In the genomic region with DNA sequence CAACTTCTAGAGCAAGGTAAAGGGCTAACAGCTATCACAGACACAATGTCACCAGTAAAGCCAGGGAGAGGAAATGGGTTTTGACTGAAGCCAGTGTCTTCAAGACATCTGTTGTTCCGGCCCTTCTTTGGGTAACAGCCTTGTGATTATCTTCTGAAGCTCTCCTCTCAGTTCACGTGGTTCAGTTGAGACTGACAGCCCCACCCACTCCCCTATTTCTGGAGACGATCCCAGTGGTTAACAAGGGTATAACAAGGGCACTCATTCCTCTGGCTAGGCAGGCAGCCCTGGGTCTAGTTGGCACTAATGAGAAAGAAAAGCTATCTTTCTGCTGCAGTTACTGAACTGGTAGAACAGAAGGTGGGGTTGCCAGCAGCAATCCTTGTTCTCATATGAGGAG, we compare ENCODE assay signal across 1 cellular context.
TF ChIP-seq lines count a peak whose summit lies in the region.

No MANE protein-coding gene starts in this region.

TF ChIP-seq in K562, 482 proteins besides CTCF, POLR2A, EP300 and RAD21 (continued from another document):
- TF ChIP-seq, protein P1, sequence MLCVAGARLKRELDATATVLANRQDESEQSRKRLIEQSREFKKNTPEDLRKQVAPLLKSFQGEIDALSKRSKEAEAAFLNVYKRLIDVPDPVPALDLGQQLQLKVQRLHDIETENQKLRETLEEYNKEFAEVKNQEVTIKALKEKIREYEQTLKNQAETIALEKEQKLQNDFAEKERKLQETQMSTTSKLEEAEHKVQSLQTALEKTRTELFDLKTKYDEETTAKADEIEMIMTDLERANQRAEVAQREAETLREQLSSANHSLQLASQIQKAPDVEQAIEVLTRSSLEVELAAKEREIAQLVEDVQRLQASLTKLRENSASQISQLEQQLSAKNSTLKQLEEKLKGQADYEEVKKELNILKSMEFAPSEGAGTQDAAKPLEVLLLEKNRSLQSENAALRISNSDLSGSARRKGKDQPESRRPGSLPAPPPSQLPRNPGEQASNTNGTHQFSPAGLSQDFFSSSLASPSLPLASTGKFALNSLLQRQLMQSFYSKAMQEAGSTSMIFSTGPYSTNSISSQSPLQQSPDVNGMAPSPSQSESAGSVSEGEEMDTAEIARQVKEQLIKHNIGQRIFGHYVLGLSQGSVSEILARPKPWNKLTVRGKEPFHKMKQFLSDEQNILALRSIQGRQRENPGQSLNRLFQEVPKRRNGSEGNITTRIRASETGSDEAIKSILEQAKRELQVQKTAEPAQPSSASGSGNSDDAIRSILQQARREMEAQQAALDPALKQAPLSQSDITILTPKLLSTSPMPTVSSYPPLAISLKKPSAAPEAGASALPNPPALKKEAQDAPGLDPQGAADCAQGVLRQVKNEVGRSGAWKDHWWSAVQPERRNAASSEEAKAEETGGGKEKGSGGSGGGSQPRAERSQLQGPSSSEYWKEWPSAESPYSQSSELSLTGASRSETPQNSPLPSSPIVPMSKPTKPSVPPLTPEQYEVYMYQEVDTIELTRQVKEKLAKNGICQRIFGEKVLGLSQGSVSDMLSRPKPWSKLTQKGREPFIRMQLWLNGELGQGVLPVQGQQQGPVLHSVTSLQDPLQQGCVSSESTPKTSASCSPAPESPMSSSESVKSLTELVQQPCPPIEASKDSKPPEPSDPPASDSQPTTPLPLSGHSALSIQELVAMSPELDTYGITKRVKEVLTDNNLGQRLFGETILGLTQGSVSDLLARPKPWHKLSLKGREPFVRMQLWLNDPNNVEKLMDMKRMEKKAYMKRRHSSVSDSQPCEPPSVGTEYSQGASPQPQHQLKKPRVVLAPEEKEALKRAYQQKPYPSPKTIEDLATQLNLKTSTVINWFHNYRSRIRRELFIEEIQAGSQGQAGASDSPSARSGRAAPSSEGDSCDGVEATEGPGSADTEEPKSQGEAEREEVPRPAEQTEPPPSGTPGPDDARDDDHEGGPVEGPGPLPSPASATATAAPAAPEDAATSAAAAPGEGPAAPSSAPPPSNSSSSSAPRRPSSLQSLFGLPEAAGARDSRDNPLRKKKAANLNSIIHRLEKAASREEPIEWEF (CRISPR knock-in tag; IDR thresholded peaks at IDR 0.05): no peak
- TF ChIP-seq NFIC (IDR thresholded peaks at IDR 0.05) (no peak), ZNF263 (CRISPR knock-in tag; IDR thresholded peaks at IDR 0.05; ENCODE audit: borderline replicate concordance) (no peak), ZNF586 (CRISPR knock-in tag; conservative IDR thresholded peaks at IDR 0.05) (no peak), CXXC5 (CRISPR knock-in tag; IDR thresholded peaks at IDR 0.05) (no peak), NR2F6 (CRISPR knock-in tag; IDR thresholded peaks at IDR 0.05) (no peak), STAG1 (CRISPR knock-in tag; IDR thresholded peaks at IDR 0.05; ENCODE audit: borderline replicate concordance) (no peak), GTF2A2 (tag; IDR thresholded peaks at IDR 0.05) (no peak), NFIX (CRISPR knock-in tag; IDR thresholded peaks at IDR 0.05; ENCODE audit: low read depth) (no peak), CEBPB (tag; IDR thresholded peaks at IDR 0.05) (no peak), SIN3A (IDR thresholded peaks at IDR 0.05; ENCODE audit: borderline replicate concordance in 2 of 2, control insufficient read depth in 1 of 2, low read depth in 2 of 2, low read length in 2 of 2) (peak in 1 of 2 experiments; percentile 73; a peak in 1 of 4 replicates), ZNF696 (CRISPR knock-in tag; conservative IDR thresholded peaks at IDR 0.05) (no peak), FOXK2 (conservative IDR thresholded peaks at IDR 0.05 in 1 of 2, IDR thresholded peaks at IDR 0.05 in 1 of 2; ENCODE audit: low read depth in 2 of 2) (0 out of 4 replicates have a peak, but pooled peaks have one; percentile 39 to 49), KHSRP (IDR thresholded peaks at IDR 0.05) (no peak), E2F3 (CRISPR knock-in tag; IDR thresholded peaks at IDR 0.05) (no peak)
- TF ChIP-seq, protein P2, sequence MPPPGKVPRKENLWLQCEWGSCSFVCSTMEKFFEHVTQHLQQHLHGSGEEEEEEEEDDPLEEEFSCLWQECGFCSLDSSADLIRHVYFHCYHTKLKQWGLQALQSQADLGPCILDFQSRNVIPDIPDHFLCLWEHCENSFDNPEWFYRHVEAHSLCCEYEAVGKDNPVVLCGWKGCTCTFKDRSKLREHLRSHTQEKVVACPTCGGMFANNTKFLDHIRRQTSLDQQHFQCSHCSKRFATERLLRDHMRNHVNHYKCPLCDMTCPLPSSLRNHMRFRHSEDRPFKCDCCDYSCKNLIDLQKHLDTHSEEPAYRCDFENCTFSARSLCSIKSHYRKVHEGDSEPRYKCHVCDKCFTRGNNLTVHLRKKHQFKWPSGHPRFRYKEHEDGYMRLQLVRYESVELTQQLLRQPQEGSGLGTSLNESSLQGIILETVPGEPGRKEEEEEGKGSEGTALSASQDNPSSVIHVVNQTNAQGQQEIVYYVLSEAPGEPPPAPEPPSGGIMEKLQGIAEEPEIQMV (tag; conservative IDR thresholded peaks at IDR 0.05; ENCODE audit: low read depth): no peak
TF ChIP-seq in K562: peak in this region for 24.
